In the genomic region with DNA sequence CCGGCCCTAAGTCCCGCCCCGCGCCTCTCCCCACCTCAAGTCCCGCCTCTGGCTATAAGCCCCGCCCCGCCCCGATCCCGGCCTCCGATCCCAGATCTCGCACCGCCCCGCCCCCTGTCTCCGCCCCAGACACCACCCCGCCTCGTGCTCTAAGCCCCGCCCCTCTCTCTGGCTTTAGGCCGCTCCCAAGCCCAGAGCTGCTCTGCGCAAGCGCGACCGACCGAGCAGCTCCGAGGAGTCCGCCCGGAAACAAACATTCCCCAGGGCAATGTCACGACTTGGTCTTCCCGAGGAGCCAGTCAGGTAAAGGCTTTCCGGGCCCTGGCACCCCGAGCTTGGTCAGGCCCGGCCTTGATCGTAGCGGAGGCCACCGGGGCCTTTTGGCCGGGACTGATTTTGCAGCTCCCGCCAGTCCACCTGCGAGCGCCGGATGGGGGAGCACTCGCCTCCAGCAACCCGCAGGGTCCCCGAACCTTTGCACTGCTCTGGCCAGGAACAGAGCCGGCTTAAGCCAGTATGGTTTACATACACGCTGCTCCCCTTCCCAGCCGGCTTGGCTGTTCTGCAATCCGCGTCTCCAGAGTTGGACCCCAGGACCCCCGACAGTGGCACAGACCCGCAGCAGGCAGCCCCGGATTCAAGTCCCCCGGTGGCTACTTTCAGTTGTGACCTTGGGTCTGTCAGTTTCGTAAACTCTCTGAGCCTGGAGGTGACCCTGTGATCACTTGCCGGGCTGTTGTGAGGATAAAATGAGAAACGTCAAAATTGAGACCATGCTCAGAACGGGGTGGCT, we compare ENCODE assay signal across 8 cellular contexts. TPM values are rescaled to one million over a fixed set of nuclear protein-coding genes. Genes with fewer than 3 reads are reported as not detected.
DNase-seq lines count a peak whose midpoint lies in the region; ATAC-seq and TF ChIP-seq lines count a peak whose summit lies in the region.

A gene (plus strand): TSS at position 200 of the 793 bp plus-strand sequence. CDS start 69 bp downstream, at position 269.

- in situ Hi-C loops in Panc1 (cut with HindIII; ENCODE audit: low pct_unique_long_range_greater_than_20kb, low sequenced_read_pairs): no loop called here

- H3K4me3 Mint-ChIP-seq in activated T-helper 17 cell treated with anti-CD3 and anti-CD28 coated beads, Interleukin-2, amount 50 U/mL, for 72 hours: peak within 1 kb of the TSS; percentile 87
- peak within 1 kb of the TSS; percentile 91 for H3K4me3 Mint-ChIP-seq in natural killer cell

- BruUV-seq in Panc1 (replicated peaks; lab: Mats Ljungman, UMichigan): no TSS peak

- H3K27me3 Mint-ChIP-seq in activated T-helper 17 cell treated with anti-CD3 and anti-CD28 coated beads, Interleukin-2, amount 50 U/mL, for 72 hours: no peaks in the 10 kb centered on the region
- H3K27me3 Mint-ChIP-seq in natural killer cell (ENCODE audit: low read depth in 2 of 2): peaks cover 4% of the 10 kb centered on the region in 2 donors

- H3K27ac ChIP-seq in KMS-11 (peak within 1 kb of the TSS; percentile 88), Panc1 (ENCODE audit: low read length) (peak within 1 kb of the TSS; percentile 76)

- H3K36me3 ChIP-seq in KMS-11 (ENCODE audit: insufficient read depth): no peaks in the 10 kb centered on the region
- no peaks in the 10 kb centered on the region; the same call in 1 of the 2 replicates for H3K36me3 ChIP-seq in Panc1 (ENCODE audit: control insufficient read depth, insufficient read depth, low read length)

- H3K4me3 ChIP-seq in KMS-11 (IDR thresholded peaks at IDR 0.05; ENCODE audit: insufficient read depth, low read depth, low read length) (no peak within 1 kb of the TSS), Panc1 (ENCODE audit: low read depth in 2 of 2, low read length in 2 of 2) (peak within 1 kb of the TSS; percentile 75 to 79)

- H3K36me3 Mint-ChIP-seq in activated T-helper 17 cell treated with anti-CD3 and anti-CD28 coated beads, Interleukin-2, amount 50 U/mL, for 72 hours (ENCODE audit: low read depth): peaks cover 12% of the 10 kb centered on the region
- H3K36me3 Mint-ChIP-seq in natural killer cell: no peaks in the 10 kb centered on the region

- no peaks in the 10 kb centered on the region for H3K79me2 ChIP-seq in KMS-11 (ENCODE audit: insufficient read depth, low read depth)

- H3K4me2 ChIP-seq in KMS-11: peak within 1 kb of the TSS; percentile 81

- no peaks in the 10 kb centered on the region for H4K20me1 ChIP-seq in KMS-11 (ENCODE audit: insufficient read depth)

- TF ChIP-seq CTCF in KMS-11 (conservative IDR thresholded peaks at IDR 0.05; ENCODE audit: low read depth, low read length) (0 out of 2 replicates have a peak, but pooled peaks have one; percentile 22), Panc1 (IDR thresholded peaks at IDR 0.05) (peak; percentile 44), natural killer cell (IDR thresholded peaks at IDR 0.05) (no peak)

- H3K27ac Mint-ChIP-seq in activated T-helper 17 cell treated with anti-CD3 and anti-CD28 coated beads, Interleukin-2, amount 50 U/mL, for 72 hours: peak within 1 kb of the TSS; percentile 89
- H3K27ac Mint-ChIP-seq in natural killer cell: peak within 1 kb of the TSS; percentile 70 to 78

- intact Hi-C loops in Panc1 (cut with micrococcal nuclease; ENCODE audit: unreplicated experiment): no loop called here
- intact Hi-C loops in natural killer cell (cut with micrococcal nuclease): no loop called here

- no peaks in the 10 kb centered on the region for H3K27me3 ChIP-seq in KMS-11 (ENCODE audit: insufficient read depth, low read depth)
- no peaks in the 10 kb centered on the region for H3K27me3 ChIP-seq in Panc1 (ENCODE audit: control insufficient read depth, insufficient read depth, low read length)

- DNase-seq in Daoy (ENCODE audit: low read depth) (peak; percentile 97), Panc1 (ENCODE audit: low read depth, low spot score) (peak; percentile 73), fibroblast of peridontal ligament (ENCODE audit: extremely low read depth) (peak; percentile 93), natural killer cell (peak; percentile 69)
- peak; percentile 81 to 95 (median 90) for DNase-seq in stimulated activated naive CD4-positive, alpha-beta T cell (lab: John Stamatoyannopoulos, UW)

- H2AFZ ChIP-seq in KMS-11 (ENCODE audit: low read depth): peak within 1 kb of the TSS; percentile 91

- H3K9me3 Mint-ChIP-seq in activated T-helper 17 cell treated with anti-CD3 and anti-CD28 coated beads, Interleukin-2, amount 50 U/mL, for 72 hours: no peaks in the 10 kb centered on the region
- no peaks in the 10 kb centered on the region for H3K9me3 Mint-ChIP-seq in natural killer cell

- H3K4me1 Mint-ChIP-seq in activated T-helper 17 cell treated with anti-CD3 and anti-CD28 coated beads, Interleukin-2, amount 50 U/mL, for 72 hours: peaks cover 11% of the 10 kb centered on the region
- H3K4me1 Mint-ChIP-seq in natural killer cell: peaks cover 14 to 15% of the 10 kb centered on the region in 2 donors

- POLR2A ChIA-PET in Panc1 (lab: Charles Lee): no interaction called here

- peaks cover 13% of the 10 kb centered on the region for H3K4me1 ChIP-seq in KMS-11 (ENCODE audit: low read depth, poor library complexity, severe bottlenecking)
- H3K4me1 ChIP-seq in Panc1 (ENCODE audit: control insufficient read depth, insufficient read depth, low read length): peaks cover 3% of the 10 kb centered on the region; the same call in 1 of the 2 replicates

- CTCF ChIA-PET in Panc1 (lab: Charles Lee): no interaction called here

- ATAC-seq in GM21737 (IDR thresholded peaks at IDR 0.05; ENCODE audit: unreplicated experiment) (peak; percentile 92), Panc1 (peak; percentile 97), natural killer cell (peak; percentile 89 to 95 (median 95))
- peak; percentile 92 for ATAC-seq in activated T-helper 17 cell treated with anti-CD3 and anti-CD28 coated beads, Interleukin-2, amount 50 U/mL, for 72 hours (replicated peaks)

- no peaks in the 10 kb centered on the region for H3K9me3 ChIP-seq in Panc1 (ENCODE audit: control insufficient read depth, insufficient read depth, low read depth, low read length)

- peak within 1 kb of the TSS; percentile 81 for H3K9ac ChIP-seq in KMS-11

RNA-seq across cellular contexts. Expression of the gene that starts here (rescaled TPM):
- 0.51 and 4.5 TPM in 2 replicates for total RNA-seq in Daoy (2014; rRNA removed; shearing (Covaris generic))
- total RNA-seq in Panc1 (2021; ENCODE audit: unreplicated experiment): 4.7 TPM
- polyA plus RNA-seq in Panc1 (2012; ENCODE audit: insufficient read length): 2.5 TPM
- total RNA-seq in activated T-helper 17 cell treated with anti-CD3 and anti-CD28 coated beads, Interleukin-2, amount 50 U/mL, for 72 hours: 1 to 10 TPM; 3.8 to 5.5 TPM
- 1 to 10 TPM; 1.6 to 4.3 (median 3.3) TPM for total RNA-seq in natural killer cell
